ENCODE assay signal across 8 cellular contexts in genomic region chr3:159260049-159260662, GRCh38.
DNase-seq lines count a peak whose midpoint lies in the region; ATAC-seq and TF ChIP-seq lines count a peak whose summit lies in the region.

No MANE protein-coding gene starts in this region.

- DNase-seq in Caco-2 = peak; percentile 38 to 53
- DNase-seq in SK-N-DZ (ENCODE audit: low spot score) = peak; percentile 78
- DNase-seq in dorsolateral prefrontal cortex = peak in 3 of 10 donors; percentile 26 to 50 (median 28)
- peak; percentile 25 to 46 for DNase-seq in memory B cell (ENCODE audit: low spot score in 2 of 2)
- no peak for DNase-seq in vagina (ENCODE audit: extremely low spot score in 2 of 2)

- CTCF ChIA-PET in Caco-2 (lab: Charles Lee) = interaction anchor here (0.6 to 1.7 kb wide), 6 partner anchors 7 to 966 kb away, joined by 3 to 11 read pairs (median 4); no protein-coding TSS in a partner anchor

- POLR2A ChIA-PET in Caco-2 (lab: Charles Lee) = no interaction called here

- no peak overlapping the region for H3K4me3 ChIP-seq in Caco-2 (ENCODE audit: low read depth, low read length)
- H3K4me3 ChIP-seq in dorsolateral prefrontal cortex = no peak overlapping the region
- no peak overlapping the region for H3K4me3 ChIP-seq in vagina

- TF ChIP-seq POLR2A in vagina (IDR thresholded peaks at IDR 0.05) = no peak

- peak; percentile 71 to 74 for TF ChIP-seq CTCF in Caco-2 (IDR thresholded peaks at IDR 0.05; ENCODE audit: insufficient read depth in 1 of 2, low read depth in 1 of 2, low read length in 1 of 2, severe bottlenecking in 1 of 2, unreplicated experiment in 1 of 2)
- peak; percentile 68 for TF ChIP-seq CTCF in LNCAP (IDR thresholded peaks at IDR 0.05)
- peak; percentile 69 to 98 (median 90) for TF ChIP-seq CTCF in dorsolateral prefrontal cortex (IDR thresholded peaks at IDR 0.05 in 54 of 56, conservative IDR thresholded peaks at IDR 0.05 in 2 of 56; ENCODE audit: low read depth in 1 of 56, partially characterized antibody in 56 of 56)
- TF ChIP-seq CTCF in vagina (IDR thresholded peaks at IDR 0.05) = peak; percentile 66 to 84 (median 67)

- no peaks in the 10 kb centered on the region for H3K36me3 Mint-ChIP-seq in Caco-2 (ENCODE audit: insufficient read depth, unreplicated experiment)
- no peaks in the 10 kb centered on the region for H3K36me3 Mint-ChIP-seq in memory B cell

- intact Hi-C loops in Caco-2 (cut with micrococcal nuclease; ENCODE audit: unreplicated experiment) = loop anchor here (1.0 to 10.0 kb wide), 5 partner anchors 129 to 625 kb away; no protein-coding TSS in a partner anchor
- intact Hi-C loops in dorsolateral prefrontal cortex (cut with DNase I) = loop anchor here (2.0 to 10.0 kb wide), 12 partner anchors 325 to 1225 kb away; no protein-coding TSS in a partner anchor
- intact Hi-C loops in vagina (cut with DNase I) = loop anchor here (10.0 kb wide), 1 partner anchor 545 kb away; no protein-coding TSS in a partner anchor

- no peaks in the 10 kb centered on the region for H3K9me3 Mint-ChIP-seq in Caco-2 (ENCODE audit: unreplicated experiment)
- H3K9me3 Mint-ChIP-seq in memory B cell = no peaks in the 10 kb centered on the region

- no TSS peak for BruUV-seq in Caco-2 (replicated peaks; lab: Mats Ljungman, UMichigan)

- H3K4me3 Mint-ChIP-seq in Caco-2 (ENCODE audit: unreplicated experiment) (no peak overlapping the region), memory B cell (no peak overlapping the region)

- H3K4me1 Mint-ChIP-seq in Caco-2 (ENCODE audit: low read depth, unreplicated experiment) (no peaks in the 10 kb centered on the region), memory B cell (no peaks in the 10 kb centered on the region)

- H3K9me3 ChIP-seq in Caco-2 (no peaks in the 10 kb centered on the region), vagina (no peaks in the 10 kb centered on the region)

- H3K27ac ChIP-seq in dorsolateral prefrontal cortex (no peak overlapping the region), vagina (no peak overlapping the region)

- H3K27me3 Mint-ChIP-seq in Caco-2 (ENCODE audit: insufficient read depth, unreplicated experiment) = peaks cover 9% of the 10 kb centered on the region
- peaks cover 5% of the 10 kb centered on the region for H3K27me3 Mint-ChIP-seq in memory B cell

- ATAC-seq in GM19351 (IDR thresholded peaks at IDR 0.05; ENCODE audit: unreplicated experiment) (peak; percentile 68), memory B cell (ENCODE audit: low read depth) (no peak), GM21619 (IDR thresholded peaks at IDR 0.05; ENCODE audit: unreplicated experiment) (no peak)

- H3K36me3 ChIP-seq in Caco-2 (ENCODE audit: control insufficient read depth, insufficient read depth, low read length) (no peaks in the 10 kb centered on the region), vagina (no peaks in the 10 kb centered on the region)

- no peak overlapping the region for H3K27ac Mint-ChIP-seq in Caco-2 (ENCODE audit: unreplicated experiment)
- no peak overlapping the region for H3K27ac Mint-ChIP-seq in memory B cell

- no peaks in the 10 kb centered on the region for H3K4me1 ChIP-seq in Caco-2
- no peaks in the 10 kb centered on the region for H3K4me1 ChIP-seq in vagina

- no peaks in the 10 kb centered on the region for H3K27me3 ChIP-seq in Caco-2 (replicated peaks; ENCODE audit: control insufficient read depth, insufficient read depth, low read length)
- no peaks in the 10 kb centered on the region for H3K27me3 ChIP-seq in dorsolateral prefrontal cortex
- no peaks in the 10 kb centered on the region for H3K27me3 ChIP-seq in vagina

Comparison
In these comparisons a context has a peak if more than half of its experiments do, and no peak if none do; other contexts are left out.
1. DNase-seq: peak in Caco-2 (2 of 2), SK-N-DZ (single experiment) and memory B cell (2 of 2); none in vagina (0 of 2).
2. Peak in every context shown above with its lines, with median percentiles within 50 percentile points of each other: CTCF ChIP-seq.